26 cellular contexts compared by ENCODE assay signal in genomic region chr16:12766853-12767252, GRCh38.
"Had no signal": no experiment of that assay in that cellular context is flagged by ENCODE, and none has a peak within 500 bp of the region (broad histone marks: within the 10 kb centered on the region; RNA-seq: fewer than 3 reads in every experiment).

No MANE protein-coding gene starts in this region.

- H3K9me3 Mint-ChIP-seq: mesothelial cell of epicardium; naive B cell; natural killer cell; nephron progenitor cell; neural progenitor cell; stimulated activated naive B cell treated with anti-CD40 and anti-IgM and Interleukin-4, amounts not matched to agents 10 μg/mL and 1 μg/mL and 100 μg/mL, for 72 hours had no signal

- H3K27ac Mint-ChIP-seq: mesothelial cell of epicardium; natural killer cell; nephron progenitor cell; neural progenitor cell; progenitor cell of endocrine pancreas; stimulated activated naive B cell treated with anti-CD40 and anti-IgM and Interleukin-4, amounts not matched to agents 10 μg/mL and 1 μg/mL and 100 μg/mL, for 72 hours had no signal

- H3K4me1 Mint-ChIP-seq: stimulated activated naive B cell treated with anti-CD40 and anti-IgM and Interleukin-4, amounts not matched to agents 10 μg/mL and 1 μg/mL and 100 μg/mL, for 72 hours had no signal

- H3K36me3 Mint-ChIP-seq: mesothelial cell of epicardium, natural killer cell, neural progenitor cell had no signal

- H3K4me2 ChIP-seq: neural progenitor cell had no signal

- H3K27me3 ChIP-seq: neural progenitor cell, ovary, right atrium auricular region, stomach, testis, thyroid gland, transverse colon, upper lobe of left lung, vagina had no signal

- H3K9ac ChIP-seq: neural progenitor cell had no signal

- H3K9me3 ChIP-seq: left ventricle myocardium inferior, ovary, right atrium auricular region, stomach, testis, thyroid gland, transverse colon, upper lobe of left lung, vagina had no signal

- H3K27me3 Mint-ChIP-seq: naive B cell; progenitor cell of endocrine pancreas; stimulated activated naive B cell treated with anti-CD40 and anti-IgM and Interleukin-4, amounts not matched to agents 10 μg/mL and 1 μg/mL and 100 μg/mL, for 72 hours had no signal

- H3K36me3 ChIP-seq: left ventricle myocardium inferior, neural progenitor cell, ovary, right atrium auricular region, stomach, thyroid gland, transverse colon, upper lobe of left lung, vagina had no signal

- H3K4me1 ChIP-seq: thyroid gland, vagina had no signal

- H3K4me3 ChIP-seq: left ventricle myocardium inferior, lung, neural progenitor cell, ovary, right atrium auricular region, skin epidermis, stomach, testis, thyroid gland, transverse colon, upper lobe of left lung, vagina had no signal

- H3K27ac ChIP-seq: left ventricle myocardium inferior, neural progenitor cell, ovary, right atrium auricular region, skin epidermis, stomach, testis, thyroid gland, transverse colon, upper lobe of left lung, vagina had no signal

- DNase-seq: islet precursor cell; left ventricle myocardium inferior; mesendoderm; naive B cell; natural killer cell; nephron progenitor cell; ovary; stimulated activated CD4-positive, alpha-beta T cell treated with anti-CD3 and anti-CD28 coated beads, Interleukin-12 subunit alpha, Interleukin-12 subunit beta, amount 100 ng/mL, for 4 hours; stimulated activated CD4-positive, alpha-beta T cell treated with anti-CD3 and anti-CD28 coated beads, Interleukin-15, amount 100 ng/mL, for 24 hours; stimulated activated CD4-positive, alpha-beta T cell treated with anti-CD3 and anti-CD28 coated beads, Interleukin-2, amount 100 ng/mL, for 24 hours; stimulated activated CD4-positive, alpha-beta T cell treated with anti-CD3 and anti-CD28 coated beads, Interleukin-4, amount 100 ng/mL, for 1 hour; stimulated activated naive B cell treated with anti-CD40 and anti-IgM and Interleukin-4, amounts not matched to agents 10 μg/mL and 1 μg/mL and 100 μg/mL, for 72 hours; stimulated activated naive CD8-positive, alpha-beta T cell treated with anti-CD3 and anti-CD28 coated beads, Interleukin-15, Interleukin-2, amounts not matched to agents 100 U/mL and 50 U/mL, for 24 hours; testis; thyroid gland; transverse colon; upper lobe of left lung had no signal

- H3K4me3 Mint-ChIP-seq: mesothelial cell of epicardium; natural killer cell; nephron progenitor cell; neural progenitor cell; stimulated activated naive B cell treated with anti-CD40 and anti-IgM and Interleukin-4, amounts not matched to agents 10 μg/mL and 1 μg/mL and 100 μg/mL, for 72 hours had no signal

- ATAC-seq: natural killer cell; sciatic nerve; stimulated activated naive B cell treated with anti-CD40 and anti-IgM and Interleukin-4, amounts not matched to agents 10 μg/mL and 1 μg/mL and 100 μg/mL, for 72 hours; stimulated activated naive CD8-positive, alpha-beta T cell treated with anti-CD3 and anti-CD28 coated beads, Interleukin-15, Interleukin-2, amounts not matched to agents 100 U/mL and 50 U/mL, for 24 hours had no signal
